ENCODE assay signal across 19 cellular contexts in the genomic region with DNA sequence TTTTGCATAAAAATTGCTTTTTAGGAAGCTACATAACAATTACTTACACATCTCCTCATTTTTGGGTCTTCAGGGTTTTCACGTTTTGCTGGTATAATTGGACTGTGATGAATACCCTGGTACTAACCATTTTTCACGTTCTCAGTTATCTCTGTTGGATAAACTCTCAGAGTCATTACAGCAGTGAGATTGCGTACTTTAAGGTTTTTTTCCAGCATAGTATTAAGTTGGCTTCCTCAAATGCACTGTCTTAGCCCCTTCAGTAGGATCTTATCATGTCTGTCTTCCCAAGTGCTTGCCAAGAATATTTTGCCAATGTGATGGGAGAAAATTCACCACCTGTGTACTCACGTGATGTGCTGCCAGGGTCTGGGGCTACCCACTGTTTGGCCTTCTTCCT.
A peak's percentile ranks its signal among the peaks of the same experiment; 100 is the strongest.
DNase-seq lines count a peak whose midpoint lies in the region; ATAC-seq and TF ChIP-seq lines count a peak whose summit lies in the region.
"Had no signal": no experiment of that assay in that cellular context is flagged by ENCODE, and none has a peak within 500 bp of the region (broad histone marks: within the 10 kb centered on the region; RNA-seq: fewer than 3 reads in every experiment).

No MANE protein-coding gene starts in this region.

- no peak for ATAC-seq in stimulated activated naive CD8-positive, alpha-beta T cell treated with anti-CD3 and anti-CD28 coated beads, Interleukin-15, Interleukin-2, amounts not matched to agents 100 U/mL and 50 U/mL, for 24 hours
- peak; percentile 54 for ATAC-seq in left ventricle myocardium superior
- ATAC-seq: HCT116 had no signal

- H3K27ac Mint-ChIP-seq in stimulated activated naive CD8-positive, alpha-beta T cell treated with anti-CD3 and anti-CD28 coated beads, Interleukin-15, Interleukin-2, amounts not matched to agents 100 ng/mL and 50 ng/mL, for 24 hours: peak overlapping the region; percentile 53
- H3K27ac Mint-ChIP-seq: B cell; CD4-positive, CD25-positive, alpha-beta regulatory T cell; CD8-positive, alpha-beta memory T cell; HFFc6 had no signal

- H3K4me3 Mint-ChIP-seq in stimulated activated naive CD8-positive, alpha-beta T cell treated with anti-CD3 and anti-CD28 coated beads, Interleukin-15, Interleukin-2, amounts not matched to agents 100 ng/mL and 50 ng/mL, for 24 hours: no peak overlapping the region
- H3K4me3 Mint-ChIP-seq: B cell; CD4-positive, CD25-positive, alpha-beta regulatory T cell; CD8-positive, alpha-beta memory T cell; HFFc6 had no signal

- H3K9me3 Mint-ChIP-seq in stimulated activated naive CD8-positive, alpha-beta T cell treated with anti-CD3 and anti-CD28 coated beads, Interleukin-15, Interleukin-2, amounts not matched to agents 100 ng/mL and 50 ng/mL, for 24 hours: no peaks in the 10 kb centered on the region

- H3K27me3 Mint-ChIP-seq in stimulated activated naive CD8-positive, alpha-beta T cell treated with anti-CD3 and anti-CD28 coated beads, Interleukin-15, Interleukin-2, amounts not matched to agents 100 ng/mL and 50 ng/mL, for 24 hours: peaks cover 4% of the 10 kb centered on the region
- H3K27me3 Mint-ChIP-seq: CD4-positive, CD25-positive, alpha-beta regulatory T cell had no signal

- POLR2A ChIA-PET in RWPE1 (lab: Yijun Ruan, JAX; ENCODE audit: low non-redundant PET): no interaction called here

- no peak overlapping the region for H3K27ac ChIP-seq in RWPE1
- H3K27ac ChIP-seq: HL-60 had no signal

- CTCF ChIA-PET in RWPE1 (lab: Yijun Ruan, JAX): no interaction called here

- no peaks in the 10 kb centered on the region for H3K36me3 Mint-ChIP-seq in stimulated activated naive CD8-positive, alpha-beta T cell treated with anti-CD3 and anti-CD28 coated beads, Interleukin-15, Interleukin-2, amounts not matched to agents 100 ng/mL and 50 ng/mL, for 24 hours (ENCODE audit: low read depth)
- H3K36me3 Mint-ChIP-seq: CD4-positive, CD25-positive, alpha-beta regulatory T cell; CD8-positive, alpha-beta memory T cell had no signal

- H3K4me1 Mint-ChIP-seq in stimulated activated naive CD8-positive, alpha-beta T cell treated with anti-CD3 and anti-CD28 coated beads, Interleukin-15, Interleukin-2, amounts not matched to agents 100 ng/mL and 50 ng/mL, for 24 hours (ENCODE audit: low read depth): no peaks in the 10 kb centered on the region
- H3K4me1 Mint-ChIP-seq: B cell; CD4-positive, CD25-positive, alpha-beta regulatory T cell; CD8-positive, alpha-beta memory T cell had no signal

- no peak for DNase-seq in stimulated activated naive CD8-positive, alpha-beta T cell treated with anti-CD3 and anti-CD28 coated beads, Interleukin-15, Interleukin-2, amounts not matched to agents 100 U/mL and 50 U/mL, for 24 hours
- DNase-seq in left ventricle myocardium superior: no peak
- DNase-seq in posterior vena cava (ENCODE audit: low spot score): peak; percentile 32
- DNase-seq in foreskin melanocyte: no peak
- no peak for DNase-seq in RWPE1 (ENCODE audit: low spot score)
- DNase-seq: C1 segment of cervical spinal cord; CD4-positive, CD25-positive, alpha-beta regulatory T cell; CD8-positive, alpha-beta memory T cell; COR-L47; DMS 273 treated with DMSO at 0.1 percent for 48 hours; DMS53; DND-41; EL; GOT3; HFFc6 had no signal

- no peak for TF ChIP-seq CTCF in RWPE1 (conservative IDR thresholded peaks at IDR 0.05; ENCODE audit: low read depth)

- intact Hi-C loops in left ventricle myocardium superior (cut with micrococcal nuclease): no loop called here
- intact Hi-C loops in posterior vena cava (cut with DNase I): no loop called here
